ENCODE assay signal across 8 cellular contexts in genomic region chr19:48445606-48446481, GRCh38. TPM values are rescaled to one million over a fixed set of nuclear protein-coding genes. Genes with fewer than 3 reads are reported as not detected.
A peak's percentile ranks its signal among the peaks of the same experiment; 100 is the strongest.
DNase-seq lines count a peak whose midpoint lies in the region; ATAC-seq and TF ChIP-seq lines count a peak whose summit lies in the region.

Gene GRWD1, plus strand, starts transcription at chr19:48445983. Its CDS starts 23 bp downstream, at chr19:48446006.

- H3K36me3 Mint-ChIP-seq in dendritic cell treated with granulocyte-macrophage colony-stimulating factor and Interleukin-4, amounts not matched to agents 40 ng/mL and 50 ng/mL, for 4 days (ENCODE audit: low read depth), result peaks cover 69% of the 10 kb centered on the region

- DNase-seq in NCI-H748 treated with DMSO at 0.1 percent for 48 hours (lab: John Stamatoyannopoulos, UW), result peak; percentile 98
- DNase-seq in activated CD4-positive, alpha-beta T cell treated with anti-CD3 and anti-CD28 coated beads, Interleukin-2, amount 50 U/mL, for 24 hours (ENCODE audit: low read depth in 1 of 2, low spot score in 1 of 2), result peak; percentile 83 to 96
- DNase-seq in left lung, result peak; percentile 93 to 94
- peak; percentile 86 to 88 for DNase-seq in stimulated activated CD4-positive, alpha-beta T cell treated with anti-CD3 and anti-CD28 coated beads, Interleukin-2, amount 100 ng/mL, for 48 hours

- peaks cover 30% of the 10 kb centered on the region for H3K27me3 Mint-ChIP-seq in dendritic cell treated with granulocyte-macrophage colony-stimulating factor and Interleukin-4, amounts not matched to agents 40 ng/mL and 50 ng/mL, for 4 days

- H3K36me3 ChIP-seq in BLaER1 (peaks cover 40% of the 10 kb centered on the region), left lung (peaks cover 0 to 39% of the 10 kb centered on the region in 2 donors)

- peaks cover 7% of the 10 kb centered on the region; the same call in 1 of the 2 replicates for H4K20me1 ChIP-seq in BLaER1

- H3K4me3 Mint-ChIP-seq in dendritic cell treated with granulocyte-macrophage colony-stimulating factor and Interleukin-4, amounts not matched to agents 40 ng/mL and 50 ng/mL, for 4 days, result peak within 1 kb of the TSS; percentile 96

- H3K9me3 Mint-ChIP-seq in dendritic cell treated with granulocyte-macrophage colony-stimulating factor and Interleukin-4, amounts not matched to agents 40 ng/mL and 50 ng/mL, for 4 days, result no peaks in the 10 kb centered on the region

- intact Hi-C loops in dendritic cell treated with granulocyte-macrophage colony-stimulating factor and Interleukin-4, amounts not matched to agents 40 ng/mL and 50 ng/mL, for 4 days (cut with micrococcal nuclease), result loop anchor here (1.0 to 2.0 kb wide), 2 partner anchors 23 to 55 kb away; partner anchors contain the start of genes CYTH2 and KDELR1
- intact Hi-C loops in left lung (cut with DNase I), result no loop called here

- H3K27ac ChIP-seq in BLaER1 (peak within 1 kb of the TSS; percentile 92), left lung (peak within 1 kb of the TSS; percentile 90 to 94)

- peaks cover 34% of the 10 kb centered on the region for H3K4me1 ChIP-seq in BLaER1
- H3K4me1 ChIP-seq in left lung, result peaks cover 16 to 43% of the 10 kb centered on the region in 2 donors

- no peak for TF ChIP-seq CTCF in left lung (IDR thresholded peaks at IDR 0.05)

- H3K9ac ChIP-seq in BLaER1, result peak within 1 kb of the TSS; percentile 93

- peaks cover 38% of the 10 kb centered on the region for H3K27me3 ChIP-seq in BLaER1
- H3K27me3 ChIP-seq in left lung, result peaks cover 11 to 43% of the 10 kb centered on the region in 2 donors

- peak within 1 kb of the TSS; percentile 87 for H3K4me3 ChIP-seq in BLaER1
- peak within 1 kb of the TSS; percentile 64 to 99 for H3K4me3 ChIP-seq in left lung

- peak within 1 kb of the TSS; percentile 90 for H3K4me2 ChIP-seq in BLaER1

- H3K27ac Mint-ChIP-seq in dendritic cell treated with granulocyte-macrophage colony-stimulating factor and Interleukin-4, amounts not matched to agents 40 ng/mL and 50 ng/mL, for 4 days, result peak within 1 kb of the TSS; percentile 98

- ATAC-seq in GM19328 (IDR thresholded peaks at IDR 0.05; ENCODE audit: unreplicated experiment), result peak; percentile 83
- ATAC-seq in HG03558 (IDR thresholded peaks at IDR 0.05; ENCODE audit: extremely low read depth, unreplicated experiment), result peak; percentile 52
- peak; percentile 93 for ATAC-seq in left lung

- H3K9me3 ChIP-seq in BLaER1 (peaks cover 5% of the 10 kb centered on the region; the same call in 1 of the 2 replicates), left lung (no peaks in the 10 kb centered on the region)

- H3K4me1 Mint-ChIP-seq in dendritic cell treated with granulocyte-macrophage colony-stimulating factor and Interleukin-4, amounts not matched to agents 40 ng/mL and 50 ng/mL, for 4 days (ENCODE audit: low read depth), result peaks cover 38% of the 10 kb centered on the region

RNA-seq across cellular contexts. Expression of gene GRWD1, which starts in this region (rescaled TPM):
- 10 to 100 TPM; 21.5 to 33.8 TPM for total RNA-seq in left lung

Comparison
In these comparisons a context has a peak if more than half of its experiments do, and no peak if none do; other contexts are left out.
1. Peak in every context shown above with its lines: DNase-seq, ATAC-seq, H3K4me3 ChIP-seq and H3K27ac ChIP-seq.